ENCODE assay signal across 15 cellular contexts in genomic region chr4:120902925-120903324, GRCh38. TPM values are rescaled to one million over a fixed set of nuclear protein-coding genes. Genes with fewer than 3 reads are reported as not detected.
"Had no signal": no experiment of that assay in that cellular context is flagged by ENCODE, and none has a peak within 500 bp of the region (broad histone marks: within the 10 kb centered on the region; RNA-seq: fewer than 3 reads in every experiment).

No MANE protein-coding gene starts in this region.

- H3K4me3 Mint-ChIP-seq: activated naive CD4-positive, alpha-beta T cell treated with anti-CD3 and anti-CD28 coated beads, Interleukin-2, amount 50 U/mL, for 24 hours; dendritic cell treated with granulocyte-macrophage colony-stimulating factor and Interleukin-4, amounts not matched to agents 40 ng/mL and 50 ng/mL, for 4 days; immature natural killer cell; nephron progenitor cell had no signal

- H3K4me3 ChIP-seq: heart left ventricle had no signal

- H3K4me1 ChIP-seq: heart left ventricle had no signal

- H3K36me3 Mint-ChIP-seq: activated naive CD4-positive, alpha-beta T cell treated with anti-CD3 and anti-CD28 coated beads, Interleukin-2, amount 50 U/mL, for 24 hours; immature natural killer cell had no signal

- H3K4me1 Mint-ChIP-seq: activated naive CD4-positive, alpha-beta T cell treated with anti-CD3 and anti-CD28 coated beads, Interleukin-2, amount 50 U/mL, for 24 hours; immature natural killer cell; nephron progenitor cell had no signal

- H3K27me3 Mint-ChIP-seq: activated naive CD4-positive, alpha-beta T cell treated with anti-CD3 and anti-CD28 coated beads, Interleukin-2, amount 50 U/mL, for 24 hours; dendritic cell treated with granulocyte-macrophage colony-stimulating factor and Interleukin-4, amounts not matched to agents 40 ng/mL and 50 ng/mL, for 4 days had no signal

- FAIRE-seq: small intestine, urothelium cell line had no signal

- ATAC-seq: heart left ventricle had no signal

- H3K27ac ChIP-seq: heart left ventricle had no signal

- H3K27ac Mint-ChIP-seq: activated naive CD4-positive, alpha-beta T cell treated with anti-CD3 and anti-CD28 coated beads, Interleukin-2, amount 50 U/mL, for 24 hours; activated T-helper 2 cell treated with anti-CD3 and anti-CD28 coated beads, Interferon-gamma antibody, Interleukin-2, Interleukin-4, amounts not matched to agents 10 μg/mL and 5 μg/mL and 100 μg/mL, durations not matched to agents 14 hours and 24 hours and 36 hours; dendritic cell treated with granulocyte-macrophage colony-stimulating factor and Interleukin-4, amounts not matched to agents 40 ng/mL and 50 ng/mL, for 4 days; immature natural killer cell; nephron progenitor cell had no signal

- H3K27me3 ChIP-seq: heart left ventricle had no signal

- H3K9me3 Mint-ChIP-seq: activated naive CD4-positive, alpha-beta T cell treated with anti-CD3 and anti-CD28 coated beads, Interleukin-2, amount 50 U/mL, for 24 hours; activated T-helper 2 cell treated with anti-CD3 and anti-CD28 coated beads, Interferon-gamma antibody, Interleukin-2, Interleukin-4, amounts not matched to agents 10 μg/mL and 5 μg/mL and 100 μg/mL, durations not matched to agents 14 hours and 24 hours and 36 hours; dendritic cell treated with granulocyte-macrophage colony-stimulating factor and Interleukin-4, amounts not matched to agents 40 ng/mL and 50 ng/mL, for 4 days had no signal

- H3K9me3 ChIP-seq: heart left ventricle had no signal

- DNase-seq: activated CD4-positive, CD25-positive, alpha-beta regulatory T cell treated with anti-CD3 and anti-CD28 coated beads, Interleukin-2, amount 50 U/mL, for 72 hours; effector memory CD4-positive, alpha-beta T cell; foreskin melanocyte; heart left ventricle; immature natural killer cell; mesendoderm; nephron progenitor cell; occipital lobe; SIG-M5; small intestine had no signal

RNA-seq across cellular contexts. Expression of gene PRDM5, which starts 19.6 kb away (rescaled TPM):
- total RNA-seq: activated T-helper 2 cell treated with anti-CD3 and anti-CD28 coated beads, Interferon-gamma antibody, Interleukin-2, Interleukin-4, amounts not matched to agents 10 μg/mL and 5 μg/mL and 100 μg/mL, durations not matched to agents 14 hours and 24 hours and 36 hours; T-helper 1 cell treated with Interleukin-12 subunit alpha and Interleukin-12 subunit beta and Interleukin-4 antibody, amounts not matched to agents 30 ng/mL and 1 ng/mL, for 36 hours had no signal
